Comparison of ENCODE assay signal across 8 cellular contexts in genomic region chrX:53683556-53684414, GRCh38.
DNase-seq lines count a peak whose midpoint lies in the region; ATAC-seq lines count a peak whose summit lies in the region.

No MANE protein-coding gene starts in this region.

- peak overlapping the region; percentile 93 to 97 (median 95) for H3K9ac ChIP-seq in BLaER1 treated with 17β-estradiol and CSF1 and Interleukin-3, amounts not matched to agents 10 nM and 100 nM

- peaks cover 0 to 36% (median 24%) of the 10 kb centered on the region in 11 experiments; a peak in 17 of 22 replicates for H3K27me3 ChIP-seq in BLaER1 treated with 17β-estradiol and CSF1 and Interleukin-3, amounts not matched to agents 10 nM and 100 nM

- peaks cover 0 to 14% (median 4%) of the 10 kb centered on the region in 10 experiments; a peak in 8 of 20 replicates for H3K4me1 ChIP-seq in BLaER1 treated with 17β-estradiol and CSF1 and Interleukin-3, amounts not matched to agents 10 nM and 100 nM

- peaks cover 0 to 30% (median 10%) of the 10 kb centered on the region in 11 experiments; a peak in 10 of 22 replicates for H3K9me3 ChIP-seq in BLaER1 treated with 17β-estradiol and CSF1 and Interleukin-3, amounts not matched to agents 10 nM and 100 nM (replicated peaks in 1 of 11)

- peaks cover 16 to 44% (median 39%) of the 10 kb centered on the region in 11 experiments; a peak in 20 of 22 replicates for H4K20me1 ChIP-seq in BLaER1 treated with 17β-estradiol and CSF1 and Interleukin-3, amounts not matched to agents 10 nM and 100 nM

- DNase-seq in NCI-H69 (lab: John Stamatoyannopoulos, UW), result peak; percentile 99
- DNase-seq in activated CD4-positive, alpha-beta T cell treated with anti-CD3 and anti-CD28 coated beads, Interleukin-2, amount 50 U/mL, for 1 hour, result peak; percentile 85
- peak; percentile 98 for DNase-seq in dedifferentiated amniotic fluid mesenchymal stem cell (ENCODE audit: extremely low spot score)
- peak; percentile 99 for DNase-seq in left kidney (ENCODE audit: low read depth, low spot score)
- DNase-seq in stimulated activated CD4-positive, alpha-beta T cell treated with anti-CD3 and anti-CD28 coated beads, Interleukin-1b, Interleukin-23, amount 100 ng/mL, for 48 hours, result peak; percentile 92

- peaks cover 12 to 32% (median 26%) of the 10 kb centered on the region in 11 experiments; a peak in 20 of 22 replicates for H3K36me3 ChIP-seq in BLaER1 treated with 17β-estradiol and CSF1 and Interleukin-3, amounts not matched to agents 10 nM and 100 nM

- H3K4me3 ChIP-seq in BLaER1 treated with 17β-estradiol and CSF1 and Interleukin-3, amounts not matched to agents 10 nM and 100 nM, result peak overlapping the region; percentile 60 to 79 (median 70)

- ATAC-seq in GM19372 (IDR thresholded peaks at IDR 0.05; ENCODE audit: low read depth, unreplicated experiment) (peak; percentile 66), HG03521 (IDR thresholded peaks at IDR 0.05; ENCODE audit: unreplicated experiment) (peak; percentile 60)

- H3K4me2 ChIP-seq in BLaER1 treated with 17β-estradiol and CSF1 and Interleukin-3, amounts not matched to agents 10 nM and 100 nM, result peak overlapping the region in 6 of 11 experiments; percentile 23 to 86 (median 80); a peak in 10 of 22 replicates

- H3K27ac ChIP-seq in BLaER1 treated with 17β-estradiol and CSF1 and Interleukin-3, amounts not matched to agents 10 nM and 100 nM, result peak overlapping the region; percentile 92 to 97 (median 95)

Comparison
In these comparisons a context has a peak if more than half of its experiments do, and no peak if none do; other contexts are left out.
1. Peak in every context shown above with its lines: DNase-seq, ATAC-seq, H3K4me3 ChIP-seq and H3K27ac ChIP-seq.